13 cellular contexts compared by ENCODE assay signal in the genomic region with DNA sequence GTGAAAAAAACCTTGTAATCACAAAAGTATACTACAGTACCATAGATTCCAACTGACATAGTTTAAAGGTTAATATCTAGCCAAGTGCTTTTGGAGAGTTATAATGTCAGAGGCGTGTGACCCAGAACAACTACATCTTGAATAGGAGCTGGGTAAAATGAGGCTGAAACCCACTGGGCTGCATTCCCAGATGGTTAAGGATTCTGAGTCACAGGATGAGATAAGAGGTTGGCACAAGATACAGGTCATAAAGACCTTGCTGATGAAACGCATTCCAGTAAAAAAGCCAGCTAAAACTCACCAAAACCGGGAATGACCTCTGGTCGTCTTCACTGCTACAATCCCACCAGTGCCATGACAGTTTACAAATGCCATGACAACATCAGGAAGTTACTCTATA. TPM values are rescaled to one million over a fixed set of nuclear protein-coding genes. Genes with fewer than 3 reads are reported as not detected.
DNase-seq lines count a peak whose midpoint lies in the region; ATAC-seq, FAIRE-seq and TF ChIP-seq lines count a peak whose summit lies in the region.
"Had no signal": no experiment of that assay in that cellular context is flagged by ENCODE, and none has a peak within 500 bp of the region (broad histone marks: within the 10 kb centered on the region; RNA-seq: fewer than 3 reads in every experiment).

No MANE protein-coding gene starts in this region.

- no peaks in the 10 kb centered on the region for H3K36me3 ChIP-seq in bronchial epithelial cell (ENCODE audit: control insufficient read depth, insufficient read depth, low read length)
- H3K36me3 ChIP-seq: colonic mucosa had no signal

- no peak for TF ChIP-seq CTCF in AG10803 (conservative IDR thresholded peaks at IDR 0.05; ENCODE audit: low read length)
- no peak for TF ChIP-seq CTCF in bronchial epithelial cell (IDR thresholded peaks at IDR 0.05; ENCODE audit: insufficient read depth, low read length, severe bottlenecking)

- H3K4me3 ChIP-seq in AG10803 (ENCODE audit: low read length), result no peak overlapping the region
- no peak overlapping the region for H3K4me3 ChIP-seq in bronchial epithelial cell (ENCODE audit: low read depth, low read length)
- H3K4me3 ChIP-seq: colonic mucosa had no signal

- in situ Hi-C loops in G401 (cut with HindIII; ENCODE audit: low sequenced_read_pairs), result no loop called here

- no peak for FAIRE-seq in bronchial epithelial cell (lab: Jason Lieb, UNC)
- FAIRE-seq: GM18507 had no signal

- no peaks in the 10 kb centered on the region for H3K27me3 ChIP-seq in bronchial epithelial cell (ENCODE audit: control insufficient read depth, insufficient read depth, low read length)
- H3K27me3 ChIP-seq: colonic mucosa had no signal

- DNase-seq in AG10803 (ENCODE audit: low read depth) (peak; percentile 30), LoVo (ENCODE audit: low spot score) (peak; percentile 61), bronchial epithelial cell (ENCODE audit: low read depth) (peak; percentile 79), kidney tubule cell (ENCODE audit: low spot score) (peak; percentile 95), DMS79 treated with DMSO at 0.1 percent for 48 hours (lab: John Stamatoyannopoulos, UW) (no peak), G401 (ENCODE audit: low spot score) (no peak), foreskin melanocyte (no peak)
- DNase-seq: activated naive CD4-positive, alpha-beta T cell treated with anti-CD3 and anti-CD28 coated beads for 36 hours; colonic mucosa; glutamatergic neuron; NCI-H2081 had no signal

- no peak for ATAC-seq in HG03139 (IDR thresholded peaks at IDR 0.05; ENCODE audit: unreplicated experiment)

RNA-seq across cellular contexts. Expression of a gene that starts 22.4 kb away (rescaled TPM):
- not detected in 2 replicates for total RNA-seq in bronchial epithelial cell
- total RNA-seq in G401 (2014; rRNA removed; shearing (Covaris generic)), result 0.49 TPM in 1 of 2 replicates, not detected in the other

Comparison
In these comparisons a context has a peak if more than half of its experiments do, and no peak if none do; other contexts are left out.
1. DNase-seq: peak in AG10803 (single experiment), LoVo (single experiment), bronchial epithelial cell (single experiment) and kidney tubule cell (single experiment); none in DMS79 treated with DMSO at 0.1 percent for 48 hours (single experiment), G401 (single experiment) and foreskin melanocyte (single experiment).